9 cellular contexts compared by ENCODE assay signal in the genomic region with DNA sequence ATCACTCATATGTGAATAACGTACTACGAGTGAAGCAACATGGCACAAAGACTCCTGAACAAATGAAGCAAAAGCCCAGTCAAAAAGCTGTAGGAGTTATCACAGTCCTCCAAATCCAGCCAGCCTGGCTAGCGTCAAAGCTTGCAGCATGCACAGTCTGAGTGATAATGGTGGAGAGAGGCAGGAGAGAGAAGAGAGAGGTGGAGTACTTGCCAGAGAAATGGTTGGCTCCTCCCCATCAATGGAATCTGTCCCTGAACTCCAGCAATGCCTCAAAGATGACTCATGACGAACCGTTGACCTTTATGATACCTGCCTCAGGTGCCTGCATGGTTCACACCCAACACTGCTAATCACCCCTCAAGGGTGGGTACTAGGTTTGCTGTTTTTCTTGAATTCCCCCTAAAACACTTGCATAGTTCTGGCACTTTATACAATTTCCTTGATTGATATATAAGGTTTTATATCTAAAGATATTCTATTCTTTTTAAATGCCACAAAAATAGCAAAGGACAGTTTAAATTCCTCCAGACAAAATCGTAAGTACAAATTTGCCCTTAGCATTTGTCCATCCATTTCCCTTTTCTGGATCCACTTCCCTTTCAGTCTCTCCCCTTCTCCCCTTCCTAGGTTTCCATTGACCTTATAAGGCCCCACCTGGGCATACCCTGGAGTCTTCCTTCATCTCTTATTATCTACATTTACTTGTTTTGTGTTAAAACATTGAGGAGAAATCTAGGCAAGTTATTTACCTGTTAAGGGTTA. TPM values are rescaled to one million over a fixed set of nuclear protein-coding genes. Genes with fewer than 3 reads are reported as not detected.
DNase-seq lines count a peak whose midpoint lies in the region; ATAC-seq and TF ChIP-seq lines count a peak whose summit lies in the region.
"Had no signal": no experiment of that assay in that cellular context is flagged by ENCODE, and none has a peak within 500 bp of the region (broad histone marks: within the 10 kb centered on the region; RNA-seq: fewer than 3 reads in every experiment).

No MANE protein-coding gene starts in this region.

- TF ChIP-seq CTCF in OCI-LY3 (IDR thresholded peaks at IDR 0.05; ENCODE audit: low read depth, low read length) (no peak), A673 (conservative IDR thresholded peaks at IDR 0.05; ENCODE audit: low read depth, low read length) (no peak)

- H3K9ac ChIP-seq in OCI-LY3 (ENCODE audit: low read length) = no peak overlapping the region

- peaks cover 76% of the 10 kb centered on the region for H3K79me2 ChIP-seq in OCI-LY3 (ENCODE audit: low read length)

- POLR2A ChIA-PET in A673 (lab: Charles Lee; ENCODE audit: low non-redundant PET) = no interaction called here

- H3K4me3 ChIP-seq in CD4-positive, CD25-positive, alpha-beta regulatory T cell (ENCODE audit: low read depth, low read length) = peak overlapping the region; percentile 100
- H3K4me3 ChIP-seq in OCI-LY3 (ENCODE audit: low read length) = no peak overlapping the region
- H3K4me3 ChIP-seq in muscle layer of duodenum (ENCODE audit: low read depth in 1 of 2, low read length in 2 of 2) = no peak overlapping the region
- no peak overlapping the region for H3K4me3 ChIP-seq in A673 (ENCODE audit: low read depth, low read length, poor library complexity, severe bottlenecking)

- no peak overlapping the region for H3K4me2 ChIP-seq in OCI-LY3 (ENCODE audit: low read length)

- H2AFZ ChIP-seq in OCI-LY3 (ENCODE audit: low read depth, low read length) = no peak overlapping the region

- H3K9me3 ChIP-seq in CD4-positive, CD25-positive, alpha-beta regulatory T cell (ENCODE audit: control insufficient read depth in 2 of 2, low read length in 2 of 2) = no peaks in the 10 kb centered on the region
- H3K9me3 ChIP-seq in OCI-LY3 (ENCODE audit: insufficient read depth, low read length) (no peaks in the 10 kb centered on the region), muscle layer of duodenum (ENCODE audit: control insufficient read depth in 1 of 2, low read length in 2 of 2) (no peaks in the 10 kb centered on the region), A673 (ENCODE audit: low read depth, low read length, poor library complexity, severe bottlenecking) (no peaks in the 10 kb centered on the region)

- no peaks in the 10 kb centered on the region for H3K27me3 Mint-ChIP-seq in CD4-positive, CD25-positive, alpha-beta regulatory T cell
- H3K27me3 Mint-ChIP-seq in dendritic cell treated with granulocyte-macrophage colony-stimulating factor and Interleukin-4, amounts not matched to agents 40 ng/mL and 50 ng/mL, for 4 days = no peaks in the 10 kb centered on the region

- no peaks in the 10 kb centered on the region for H3K27me3 ChIP-seq in CD4-positive, CD25-positive, alpha-beta regulatory T cell (ENCODE audit: control insufficient read depth, insufficient read depth, low read length)
- H3K27me3 ChIP-seq in OCI-LY3 (ENCODE audit: low read depth, low read length) (no peaks in the 10 kb centered on the region), muscle layer of duodenum (ENCODE audit: low read depth, low read length) (no peaks in the 10 kb centered on the region), A673 (replicated peaks; ENCODE audit: insufficient read depth, low read depth, low read length, poor library complexity) (no peaks in the 10 kb centered on the region)

- H3K27ac ChIP-seq in CD4-positive, CD25-positive, alpha-beta regulatory T cell (ENCODE audit: insufficient read depth, low read length, poor library complexity, severe bottlenecking) = peak overlapping the region; percentile 99
- peak overlapping the region; percentile 97 for H3K27ac ChIP-seq in OCI-LY3 (ENCODE audit: low read length)
- H3K27ac ChIP-seq in muscle layer of duodenum (ENCODE audit: low read length) = peak overlapping the region; percentile 81
- H3K27ac ChIP-seq in A673 (ENCODE audit: low read depth, low read length, poor library complexity, severe bottlenecking) = no peak overlapping the region

- H3K36me3 Mint-ChIP-seq in CD4-positive, CD25-positive, alpha-beta regulatory T cell = peaks cover 66% of the 10 kb centered on the region
- peaks cover 86% of the 10 kb centered on the region for H3K36me3 Mint-ChIP-seq in dendritic cell treated with granulocyte-macrophage colony-stimulating factor and Interleukin-4, amounts not matched to agents 40 ng/mL and 50 ng/mL, for 4 days (ENCODE audit: low read depth)

- peak overlapping the region; percentile 89 to 96 (median 90) for H3K4me3 Mint-ChIP-seq in CD4-positive, CD25-positive, alpha-beta regulatory T cell
- peak overlapping the region; percentile 11 for H3K4me3 Mint-ChIP-seq in dendritic cell treated with granulocyte-macrophage colony-stimulating factor and Interleukin-4, amounts not matched to agents 40 ng/mL and 50 ng/mL, for 4 days

- H3K4me1 Mint-ChIP-seq in CD4-positive, CD25-positive, alpha-beta regulatory T cell = peaks cover 50 to 93% (median 74%) of the 10 kb centered on the region in 4 donors
- H3K4me1 Mint-ChIP-seq in dendritic cell treated with granulocyte-macrophage colony-stimulating factor and Interleukin-4, amounts not matched to agents 40 ng/mL and 50 ng/mL, for 4 days (ENCODE audit: low read depth) = peaks cover 79% of the 10 kb centered on the region

- no peak for ATAC-seq in CD4-positive, CD25-positive, alpha-beta regulatory T cell (ENCODE audit: low read depth in 2 of 2)

- intact Hi-C loops in dendritic cell treated with granulocyte-macrophage colony-stimulating factor and Interleukin-4, amounts not matched to agents 40 ng/mL and 50 ng/mL, for 4 days (cut with micrococcal nuclease) = loop anchor here (2.0 to 10.0 kb wide), 2 partner anchors 38 to 574 kb away; no protein-coding TSS in a partner anchor
- intact Hi-C loops in A673 (cut with micrococcal nuclease; ENCODE audit: unreplicated experiment) = no loop called here

- no peaks in the 10 kb centered on the region for H3K9me3 Mint-ChIP-seq in CD4-positive, CD25-positive, alpha-beta regulatory T cell
- H3K9me3 Mint-ChIP-seq in dendritic cell treated with granulocyte-macrophage colony-stimulating factor and Interleukin-4, amounts not matched to agents 40 ng/mL and 50 ng/mL, for 4 days = no peaks in the 10 kb centered on the region

- H3K4me1 ChIP-seq in CD4-positive, CD25-positive, alpha-beta regulatory T cell (ENCODE audit: control insufficient read depth, insufficient read depth, low read length, poor library complexity, severe bottlenecking) = peaks cover 100% of the 10 kb centered on the region
- peaks cover 84% of the 10 kb centered on the region for H3K4me1 ChIP-seq in OCI-LY3 (ENCODE audit: low read length)
- H3K4me1 ChIP-seq in muscle layer of duodenum (ENCODE audit: control insufficient read depth in 1 of 2, insufficient read depth in 2 of 2, low read length in 2 of 2) = peaks cover 19 to 37% of the 10 kb centered on the region in 2 donors
- peaks cover 29% of the 10 kb centered on the region for H3K4me1 ChIP-seq in A673 (ENCODE audit: insufficient read depth, low read length, poor library complexity, severe bottlenecking)

- H3K36me3 ChIP-seq in CD4-positive, CD25-positive, alpha-beta regulatory T cell (ENCODE audit: control insufficient read depth, insufficient read depth, low read length) = peaks cover 65% of the 10 kb centered on the region
- H3K36me3 ChIP-seq in OCI-LY3 (replicated peaks; ENCODE audit: low read depth, low read length) (peaks cover 67% of the 10 kb centered on the region), muscle layer of duodenum (ENCODE audit: control insufficient read depth in 1 of 2, insufficient read depth in 2 of 2, low read length in 2 of 2) (peaks cover 5% of the 10 kb centered on the region in 2 donors), A673 (ENCODE audit: insufficient read depth, low read length, poor library complexity, severe bottlenecking) (peaks cover 12% of the 10 kb centered on the region)

- CTCF ChIA-PET in A673 (lab: Charles Lee) = no interaction called here

- H3K27ac Mint-ChIP-seq in CD4-positive, CD25-positive, alpha-beta regulatory T cell = peak overlapping the region; percentile 94 to 98 (median 96)
- H3K27ac Mint-ChIP-seq in dendritic cell treated with granulocyte-macrophage colony-stimulating factor and Interleukin-4, amounts not matched to agents 40 ng/mL and 50 ng/mL, for 4 days = peak overlapping the region; percentile 94

- BruUV-seq in A673 (replicated peaks; lab: Mats Ljungman, UMichigan) = no TSS peak

- DNase-seq in CD4-positive, CD25-positive, alpha-beta regulatory T cell = peak in 1 of 3 donors; percentile 8
- no peak for DNase-seq in foreskin melanocyte
- DNase-seq in A673 (ENCODE audit: low spot score) = no peak
- no peak for DNase-seq in NCI-H82 (lab: John Stamatoyannopoulos, UW)
- no peak for DNase-seq in NCI-H526 treated with DMSO at 0.1 percent for 48 hours (lab: John Stamatoyannopoulos, UW)

- H4K20me1 ChIP-seq in OCI-LY3 (ENCODE audit: insufficient read depth, low read length) = peaks cover 14% of the 10 kb centered on the region; the same call in 1 of the 2 replicates

RNA-seq across cellular contexts. Expression of gene ARHGDIB, which starts 10.2 kb away (rescaled TPM):
- 1,263 TPM for total RNA-seq in CD4-positive, CD25-positive, alpha-beta regulatory T cell
- polyA plus RNA-seq in CD4-positive, CD25-positive, alpha-beta regulatory T cell = 1,000 to 10,000 TPM; 3,550 to 4,641 (median 3,982) TPM
- 88.1 and 122 TPM in 2 replicates for total RNA-seq in A673 (2021)

RNA-seq across cellular contexts. Expression of gene ERP27, which starts 12.8 kb away (rescaled TPM):
- total RNA-seq in CD4-positive, CD25-positive, alpha-beta regulatory T cell = 25.4 TPM
- polyA plus RNA-seq in CD4-positive, CD25-positive, alpha-beta regulatory T cell = 1 to 10 TPM; 5.3 to 8.0 (median 6.2) TPM
- total RNA-seq in A673 (2021) = not detected in 2 replicates

RNA-seq across cellular contexts. Expression of gene PDE6H, which starts 21.7 kb away (rescaled TPM):
- total RNA-seq in CD4-positive, CD25-positive, alpha-beta regulatory T cell = not detected
- polyA plus RNA-seq in CD4-positive, CD25-positive, alpha-beta regulatory T cell = not detected
- not detected in 2 replicates for total RNA-seq in A673 (2021)
- total RNA-seq: SK-MEL-5 had no signal

Comparison
In these comparisons a context has a peak if more than half of its experiments do, and no peak if none do; other contexts are left out.
1. RNA of gene ARHGDIB, which starts 10.2 kb away (total RNA-seq): 1,263 TPM in CD4-positive, CD25-positive, alpha-beta regulatory T cell (single experiment); 88.1 to 122 TPM in A673; every median in the first group is over 10 times any median in the second.
2. RNA of gene ERP27, which starts 12.8 kb away (total RNA-seq): 25.4 TPM in CD4-positive, CD25-positive, alpha-beta regulatory T cell (single experiment); not detected in A673; every median in the first group is over 10 times any median in the second.